8 cellular contexts compared by ENCODE assay signal in the genomic region with DNA sequence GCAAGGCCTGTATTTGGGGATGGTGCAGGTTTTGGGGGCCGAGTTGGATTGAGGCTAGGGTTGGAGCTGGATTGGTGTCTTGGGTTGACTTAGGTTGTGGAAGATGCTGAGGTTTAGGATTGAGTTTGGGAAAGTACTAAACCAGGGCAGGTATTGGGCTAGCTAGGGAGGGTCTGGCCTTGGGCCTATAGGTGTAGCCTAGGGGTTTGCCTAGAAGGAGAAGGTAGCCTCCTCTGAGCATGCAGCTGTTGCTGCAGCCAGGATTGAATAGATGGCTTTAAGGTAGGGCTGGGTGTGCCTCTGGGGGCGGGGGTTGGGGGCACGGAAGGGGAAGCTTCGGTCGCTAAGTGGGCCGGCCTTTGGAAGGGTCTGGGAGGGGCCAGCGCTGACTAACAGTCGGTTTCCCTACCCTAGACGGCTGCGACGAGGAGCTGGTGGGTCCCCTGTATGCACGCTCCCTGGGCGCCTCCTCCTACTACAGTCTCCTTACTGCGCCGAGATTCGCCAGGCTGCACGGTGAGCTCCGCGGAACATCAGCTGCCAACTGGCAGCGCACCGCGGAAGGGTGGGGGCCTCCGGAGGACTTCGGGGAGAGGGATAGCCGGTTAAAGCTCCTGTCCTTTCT. TPM values are rescaled to one million over a fixed set of nuclear protein-coding genes. Genes with fewer than 3 reads are reported as not detected.
A peak's percentile ranks its signal among the peaks of the same experiment; 100 is the strongest.
DNase-seq lines count a peak whose midpoint lies in the region; ATAC-seq and TF ChIP-seq lines count a peak whose summit lies in the region.

No MANE protein-coding gene starts in this region.

- CTCF ChIA-PET in RWPE1 (lab: Yijun Ruan, JAX), result interaction anchor here (0.9 to 1.9 kb wide), 2 partner anchors 10 to 105 kb away, joined by 3 to 12 read pairs; partner anchors contain the start of gene PSMC3IP

- ATAC-seq in HG02623 (IDR thresholded peaks at IDR 0.05; ENCODE audit: unreplicated experiment), result no peak
- ATAC-seq in GM21447 (IDR thresholded peaks at IDR 0.05; ENCODE audit: unreplicated experiment), result no peak
- no peak for ATAC-seq in HG03025 (IDR thresholded peaks at IDR 0.05; ENCODE audit: low FRiP score, unreplicated experiment)

- H3K27ac Mint-ChIP-seq in osteocyte (ENCODE audit: unreplicated experiment), result peak overlapping the region; percentile 95

- H3K36me3 Mint-ChIP-seq in osteocyte (ENCODE audit: unreplicated experiment), result peaks cover 18% of the 10 kb centered on the region

- H3K36me3 ChIP-seq in ES-I3 (ENCODE audit: insufficient read depth, low read length), result no peaks in the 10 kb centered on the region

- peak overlapping the region; percentile 86 for H3K4me3 Mint-ChIP-seq in osteocyte (ENCODE audit: unreplicated experiment)

- H3K4me3 ChIP-seq in fibroblast of the aortic adventitia (ENCODE audit: low read depth, low read length), result peak overlapping the region; percentile 80

- no peaks in the 10 kb centered on the region for H3K27me3 Mint-ChIP-seq in osteocyte (ENCODE audit: unreplicated experiment)

- H3K9me3 ChIP-seq in ES-I3 (ENCODE audit: control insufficient read depth, insufficient read depth, low read length), result no peaks in the 10 kb centered on the region

- peak overlapping the region; percentile 83 for H3K27ac ChIP-seq in RWPE1

- H3K4me1 ChIP-seq in ES-I3 (ENCODE audit: insufficient read depth, low read length), result peaks cover 17% of the 10 kb centered on the region; the same call in 1 of the 2 replicates

- no peaks in the 10 kb centered on the region for H3K9me3 Mint-ChIP-seq in osteocyte (ENCODE audit: unreplicated experiment)

- POLR2A ChIA-PET in RWPE1 (lab: Yijun Ruan, JAX; ENCODE audit: low non-redundant PET), result interaction anchor here (1.1 kb wide), 1 partner anchor 106 kb away, joined by 3 read pairs; the partner anchor contains the start of gene PSMC3IP

- DNase-seq in RWPE1 (ENCODE audit: low spot score) (no peak), fibroblast of the aortic adventitia (ENCODE audit: low read depth) (peak; percentile 42), osteocyte (ENCODE audit: extremely low spot score, unreplicated experiment) (no peak), SW 1271 (lab: John Stamatoyannopoulos, UW) (no peak)

- peaks cover 39% of the 10 kb centered on the region for H3K4me1 Mint-ChIP-seq in osteocyte (ENCODE audit: unreplicated experiment)

- H3K9ac ChIP-seq in ES-I3 (ENCODE audit: low read depth, low read length), result peak overlapping the region; percentile 48; the same call in 1 of the 2 replicates

- TF ChIP-seq CTCF in RWPE1 (conservative IDR thresholded peaks at IDR 0.05; ENCODE audit: low read depth) (no peak), fibroblast of the aortic adventitia (IDR thresholded peaks at IDR 0.05; ENCODE audit: insufficient read depth, low read length) (no peak), osteocyte (IDR thresholded peaks at IDR 0.05) (no peak)

RNA-seq across cellular contexts. Expression of gene CNTNAP1, which starts 1.2 kb away (rescaled TPM):
- total RNA-seq in fibroblast of the aortic adventitia (ENCODE audit: low replicate concordance) (32.0 and 41.5 TPM in 2 replicates), osteocyte (35.8 and 40.4 TPM in 2 replicates)

RNA-seq across cellular contexts. Expression of gene CCR10, which starts 1.9 kb away (rescaled TPM):
- total RNA-seq in fibroblast of the aortic adventitia (ENCODE audit: low replicate concordance) (4.3 and 4.9 TPM in 2 replicates), osteocyte (1.2 and 1.6 TPM in 2 replicates)

RNA-seq across cellular contexts. Expression of gene PLEKHH3, which starts 6.7 kb away (rescaled TPM):
- total RNA-seq in fibroblast of the aortic adventitia (ENCODE audit: low replicate concordance) (15.5 and 15.6 TPM in 2 replicates), osteocyte (26.7 and 28.9 TPM in 2 replicates)

RNA-seq across cellular contexts. Expression of gene TUBG2, which starts 24.4 kb away (rescaled TPM):
- total RNA-seq in fibroblast of the aortic adventitia (ENCODE audit: low replicate concordance) (4.3 and 12.1 TPM in 2 replicates), osteocyte (32.8 and 33.3 TPM in 2 replicates)
